Comparison of ENCODE assay signal across 1 cellular context in genomic region chr16:12061336-12062055, GRCh38.
TF ChIP-seq lines count a peak whose summit lies in the region.

No MANE protein-coding gene starts in this region.

TF ChIP-seq in IMR-90, 13 proteins besides CTCF, POLR2A, EP300 and RAD21:
- TF ChIP-seq USF2 (IDR thresholded peaks at IDR 0.05; ENCODE audit: low read depth, low read length) (no peak), FOS (IDR thresholded peaks at IDR 0.05; ENCODE audit: low read depth, low read length) (no peak), ELK1 (IDR thresholded peaks at IDR 0.05; ENCODE audit: borderline replicate concordance, low read depth, low read length) (no peak), SMC3 (IDR thresholded peaks at IDR 0.05; ENCODE audit: low read depth, low read length) (no peak), NFE2L2 (IDR thresholded peaks at IDR 0.05; ENCODE audit: low read depth, low read length) (no peak), CEBPB (IDR thresholded peaks at IDR 0.05; ENCODE audit: low read depth, low read length) (no peak), RFX5 (IDR thresholded peaks at IDR 0.05; ENCODE audit: low read depth, low read length) (no peak), CHD1 (IDR thresholded peaks at IDR 0.05; ENCODE audit: low read depth, low read length) (no peak), MXI1 (IDR thresholded peaks at IDR 0.05; ENCODE audit: borderline replicate concordance, low read depth, low read length) (no peak), MAFK (IDR thresholded peaks at IDR 0.05; ENCODE audit: low read depth, low read length) (no peak), RCOR1 (IDR thresholded peaks at IDR 0.05; ENCODE audit: insufficient replicate concordance, low read length) (no peak), BHLHE40 (IDR thresholded peaks at IDR 0.05; ENCODE audit: low read depth, low read length) (no peak), MAZ (IDR thresholded peaks at IDR 0.05; ENCODE audit: borderline replicate concordance, low read depth, low read length) (no peak)
TF ChIP-seq in IMR-90: peak in this region for 0.
